ENCODE assay signal across 14 cellular contexts in the genomic region with DNA sequence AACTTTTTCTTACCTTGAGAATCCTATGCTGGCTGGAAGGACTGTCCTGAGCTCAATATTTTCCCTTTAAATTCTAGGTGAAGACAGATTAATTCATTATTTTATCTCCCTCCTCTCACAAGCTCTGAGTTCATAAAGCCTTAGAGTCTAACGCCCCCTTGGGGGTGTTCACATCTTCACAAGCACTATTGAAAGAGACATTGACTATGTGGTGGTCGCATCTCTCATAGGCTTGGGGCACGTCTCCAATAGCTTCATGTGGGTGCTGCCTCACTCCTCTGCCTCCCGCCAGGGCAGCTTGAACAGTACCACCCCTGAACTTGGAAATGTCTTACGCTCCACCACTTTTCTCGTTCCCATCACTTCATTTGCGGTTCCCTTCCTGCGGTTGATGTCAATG.
DNase-seq lines count a peak whose midpoint lies in the region; ATAC-seq and TF ChIP-seq lines count a peak whose summit lies in the region.
"Had no signal": no experiment of that assay in that cellular context is flagged by ENCODE, and none has a peak within 500 bp of the region (broad histone marks: within the 10 kb centered on the region; RNA-seq: fewer than 3 reads in every experiment).

No MANE protein-coding gene starts in this region.

- peak; percentile 69 for TF ChIP-seq RAD21 in SK-N-SH (IDR thresholded peaks at IDR 0.05; ENCODE audit: low read length)

- no peaks in the 10 kb centered on the region for H3K9me3 Mint-ChIP-seq in type B pancreatic cell

- no peak overlapping the region for H3K27ac Mint-ChIP-seq in type B pancreatic cell

- no peaks in the 10 kb centered on the region for H3K79me2 ChIP-seq in SK-N-SH (ENCODE audit: insufficient read depth)

- no peaks in the 10 kb centered on the region for H3K27me3 ChIP-seq in SK-N-SH (ENCODE audit: insufficient read depth)
- H3K27me3 ChIP-seq: testis had no signal

- H3K4me1 ChIP-seq in SK-N-SH (ENCODE audit: control insufficient read depth in 1 of 2, insufficient read depth in 2 of 2, low read depth in 1 of 2, low read length in 1 of 2): no peaks in the 10 kb centered on the region
- H3K4me1 ChIP-seq: HAP-1, testis had no signal

- CTCF ChIA-PET in SK-N-SH (lab: Yijun Ruan, JAX): interaction anchor here (0.6 to 1.5 kb wide), 14 partner anchors 10 to 600 kb away, joined by 3 to 8 read pairs (median 3); a partner anchor contains a TSS

- DNase-seq in SK-N-SH (peak; percentile 43), NCI-H446 (lab: John Stamatoyannopoulos, UW) (peak; percentile 1 to 46), epithelial cell of esophagus (ENCODE audit: low read depth) (peak; percentile 40), type B pancreatic cell (ENCODE audit: extremely low spot score, unreplicated experiment) (no peak), HUDEP-2 (lab: John Stamatoyannopoulos, UW; ENCODE audit: unreplicated experiment in 76 of 76) (no peak), midbrain (lab: John Stamatoyannopoulos, UW) (no peak)
- DNase-seq: activated gamma-delta T cell; stimulated activated CD4-positive, alpha-beta T cell treated with anti-CD3 and anti-CD28 coated beads, Interleukin-4, amount 100 ng/mL, for 24 hours; testis had no signal

- TF ChIP-seq CTCF in SK-N-SH (IDR thresholded peaks at IDR 0.05) (no peak), epithelial cell of esophagus (IDR thresholded peaks at IDR 0.05; ENCODE audit: insufficient read depth, low read depth, low read length, missing control alignments) (no peak), type B pancreatic cell (conservative IDR thresholded peaks at IDR 0.05) (peak; percentile 37)

- no peak for ATAC-seq in SK-N-SH treated with all-trans-retinoic acid at 6 μM for 48 hours
- no peak for ATAC-seq in GM21723 (IDR thresholded peaks at IDR 0.05; ENCODE audit: unreplicated experiment)

- H3K4me3 ChIP-seq in SK-N-SH (ENCODE audit: low read depth in 2 of 2, low read length in 1 of 2) (no peak overlapping the region), epithelial cell of esophagus (ENCODE audit: low read length) (no peak overlapping the region)
- H3K4me3 ChIP-seq: HAP-1, testis had no signal

- WGBS in SK-N-SH (ENCODE audit: low lambda C conversion rate): 58% methylated on average over 8 of the region's 8 CpGs

- POLR2A ChIA-PET in SK-N-SH (lab: Yijun Ruan, JAX): interaction anchor here (0.6 to 1.1 kb wide), 3 partner anchors 305 to 423 kb away, joined by 3 to 4 read pairs (median 3); a partner anchor contains a TSS

- no peak overlapping the region for H3K4me2 ChIP-seq in SK-N-SH

- no peak overlapping the region for H3K9ac ChIP-seq in SK-N-SH

- H3K27ac ChIP-seq in SK-N-SH (ENCODE audit: low read depth in 2 of 2, low read length in 1 of 2): no peak overlapping the region
- H3K27ac ChIP-seq: C4-2B, HL-60, testis had no signal

- no peaks in the 10 kb centered on the region for H3K9me3 ChIP-seq in SK-N-SH
- H3K9me3 ChIP-seq: HAP-1, testis had no signal

- H3F3A ChIP-seq in SK-N-SH (replicated peaks; ENCODE audit: insufficient read depth): no peaks in the 10 kb centered on the region

- H3K36me3 ChIP-seq in SK-N-SH (replicated peaks in 1 of 2; ENCODE audit: control insufficient read depth in 1 of 2, insufficient read depth in 2 of 2, low read length in 1 of 2): peaks cover 0 to 4% of the 10 kb centered on the region in 2 experiments
- H3K36me3 ChIP-seq: HAP-1 had no signal

- no peak overlapping the region for H2AFZ ChIP-seq in SK-N-SH (ENCODE audit: low read depth)

- H3K4me1 Mint-ChIP-seq in type B pancreatic cell (ENCODE audit: unreplicated experiment): no peaks in the 10 kb centered on the region

- H3K27me3 Mint-ChIP-seq in type B pancreatic cell: peaks cover 7% of the 10 kb centered on the region

- H4K20me1 ChIP-seq in SK-N-SH (ENCODE audit: insufficient read depth): no peaks in the 10 kb centered on the region

- no peak for TF ChIP-seq EP300 in SK-N-SH (IDR thresholded peaks at IDR 0.05; ENCODE audit: borderline replicate concordance in 1 of 2, low read depth in 1 of 2, low read length in 1 of 2)

- peaks cover 4% of the 10 kb centered on the region for H3K36me3 Mint-ChIP-seq in type B pancreatic cell

- no peaks in the 10 kb centered on the region for H3K9me2 ChIP-seq in SK-N-SH

- no peak overlapping the region for H3K4me3 Mint-ChIP-seq in type B pancreatic cell

TF ChIP-seq in SK-N-SH, 30 proteins besides CTCF, POLR2A, EP300 and RAD21:
- no peak for TF ChIP-seq SIN3A (IDR thresholded peaks at IDR 0.05; ENCODE audit: borderline replicate concordance, low read depth, low read length)
- peak; percentile 22; the same call in 1 of the 2 replicates for TF ChIP-seq SMC3 (IDR thresholded peaks at IDR 0.05; ENCODE audit: low read depth, low read length)

TF ChIP-seq in SK-N-SH treated with all-trans-retinoic acid at 6 μM for 48 hours, 23 proteins besides CTCF, POLR2A, EP300 and RAD21:
- no peak for TF ChIP-seq PPARA (CRISPR knock-in tag; IDR thresholded peaks at IDR 0.05; ENCODE audit: borderline replicate concordance)
- no peak for TF ChIP-seq GLIS3 (CRISPR knock-in tag; IDR thresholded peaks at IDR 0.05)
- TF ChIP-seq, protein P1, sequence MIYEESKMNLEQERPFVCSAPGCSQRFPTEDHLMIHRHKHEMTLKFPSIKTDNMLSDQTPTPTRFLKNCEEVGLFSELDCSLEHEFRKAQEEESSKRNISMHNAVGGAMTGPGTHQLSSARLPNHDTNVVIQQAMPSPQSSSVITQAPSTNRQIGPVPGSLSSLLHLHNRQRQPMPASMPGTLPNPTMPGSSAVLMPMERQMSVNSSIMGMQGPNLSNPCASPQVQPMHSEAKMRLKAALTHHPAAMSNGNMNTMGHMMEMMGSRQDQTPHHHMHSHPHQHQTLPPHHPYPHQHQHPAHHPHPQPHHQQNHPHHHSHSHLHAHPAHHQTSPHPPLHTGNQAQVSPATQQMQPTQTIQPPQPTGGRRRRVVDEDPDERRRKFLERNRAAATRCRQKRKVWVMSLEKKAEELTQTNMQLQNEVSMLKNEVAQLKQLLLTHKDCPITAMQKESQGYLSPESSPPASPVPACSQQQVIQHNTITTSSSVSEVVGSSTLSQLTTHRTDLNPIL (CRISPR knock-in tag; IDR thresholded peaks at IDR 0.05; ENCODE audit: low read depth): no peak
- TF ChIP-seq CSDC2 (CRISPR knock-in tag; IDR thresholded peaks at IDR 0.05): no peak
- TF ChIP-seq, protein P2, sequence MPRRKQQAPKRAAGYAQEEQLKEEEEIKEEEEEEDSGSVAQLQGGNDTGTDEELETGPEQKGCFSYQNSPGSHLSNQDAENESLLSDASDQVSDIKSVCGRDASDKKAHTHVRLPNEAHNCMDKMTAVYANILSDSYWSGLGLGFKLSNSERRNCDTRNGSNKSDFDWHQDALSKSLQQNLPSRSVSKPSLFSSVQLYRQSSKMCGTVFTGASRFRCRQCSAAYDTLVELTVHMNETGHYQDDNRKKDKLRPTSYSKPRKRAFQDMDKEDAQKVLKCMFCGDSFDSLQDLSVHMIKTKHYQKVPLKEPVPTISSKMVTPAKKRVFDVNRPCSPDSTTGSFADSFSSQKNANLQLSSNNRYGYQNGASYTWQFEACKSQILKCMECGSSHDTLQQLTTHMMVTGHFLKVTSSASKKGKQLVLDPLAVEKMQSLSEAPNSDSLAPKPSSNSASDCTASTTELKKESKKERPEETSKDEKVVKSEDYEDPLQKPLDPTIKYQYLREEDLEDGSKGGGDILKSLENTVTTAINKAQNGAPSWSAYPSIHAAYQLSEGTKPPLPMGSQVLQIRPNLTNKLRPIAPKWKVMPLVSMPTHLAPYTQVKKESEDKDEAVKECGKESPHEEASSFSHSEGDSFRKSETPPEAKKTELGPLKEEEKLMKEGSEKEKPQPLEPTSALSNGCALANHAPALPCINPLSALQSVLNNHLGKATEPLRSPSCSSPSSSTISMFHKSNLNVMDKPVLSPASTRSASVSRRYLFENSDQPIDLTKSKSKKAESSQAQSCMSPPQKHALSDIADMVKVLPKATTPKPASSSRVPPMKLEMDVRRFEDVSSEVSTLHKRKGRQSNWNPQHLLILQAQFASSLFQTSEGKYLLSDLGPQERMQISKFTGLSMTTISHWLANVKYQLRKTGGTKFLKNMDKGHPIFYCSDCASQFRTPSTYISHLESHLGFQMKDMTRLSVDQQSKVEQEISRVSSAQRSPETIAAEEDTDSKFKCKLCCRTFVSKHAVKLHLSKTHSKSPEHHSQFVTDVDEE (CRISPR knock-in tag; IDR thresholded peaks at IDR 0.05): no peak
- no peak for TF ChIP-seq RARB (CRISPR knock-in tag; IDR thresholded peaks at IDR 0.05)

Comparison
In these comparisons a context has a peak if more than half of its experiments do, and no peak if none do; other contexts are left out.
1. DNase-seq: peak in SK-N-SH (single experiment), NCI-H446 (2 of 2) and epithelial cell of esophagus (single experiment); none in type B pancreatic cell (single experiment), HUDEP-2 (0 of 76) and midbrain (single experiment).